8 cellular contexts compared by ENCODE assay signal in the genomic region with DNA sequence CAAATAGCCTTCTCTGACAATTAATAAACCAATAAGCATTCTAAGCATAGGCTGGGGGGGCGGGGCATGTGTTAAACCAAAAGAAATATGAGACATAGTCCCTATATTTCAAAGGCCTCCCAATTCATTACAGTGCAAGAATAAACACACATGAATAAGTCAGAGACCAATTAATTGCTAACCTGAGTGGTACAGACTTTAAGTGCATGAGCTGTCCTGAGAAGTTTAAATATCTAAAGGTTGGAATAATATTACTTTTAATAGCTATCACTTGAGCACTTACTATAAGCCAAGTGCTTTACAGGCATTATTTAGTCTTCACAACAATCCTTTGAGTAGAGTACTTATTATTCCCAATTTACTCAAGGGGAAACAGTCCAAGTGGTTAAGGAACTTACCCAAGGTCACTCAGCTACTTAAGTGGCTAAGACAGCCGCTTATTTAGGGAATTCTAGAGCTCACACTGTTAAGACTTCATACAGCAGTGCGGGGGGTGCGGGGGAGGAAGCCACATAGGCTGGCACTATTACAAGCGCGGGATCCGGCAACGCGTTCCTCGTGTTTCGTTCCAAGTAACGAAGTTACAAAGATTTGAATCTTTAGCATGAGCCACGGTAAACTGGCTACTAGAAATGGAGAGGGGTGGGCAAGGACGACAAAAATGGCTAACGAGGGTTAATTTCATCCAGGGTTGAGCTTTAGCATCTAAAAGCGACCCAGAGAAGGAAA. TPM values are rescaled to one million over a fixed set of nuclear protein-coding genes. Genes with fewer than 3 reads are reported as not detected.
A peak's percentile ranks its signal among the peaks of the same experiment; 100 is the strongest.
DNase-seq lines count a peak whose midpoint lies in the region; ATAC-seq, FAIRE-seq and TF ChIP-seq lines count a peak whose summit lies in the region.

No MANE protein-coding gene starts in this region.

- no peaks in the 10 kb centered on the region for H3K27me3 Mint-ChIP-seq in memory B cell

- peaks cover 5% of the 10 kb centered on the region for H3K36me3 Mint-ChIP-seq in memory B cell

- ATAC-seq in memory B cell (ENCODE audit: low read depth), result no peak
- no peak for ATAC-seq in HG03108 (IDR thresholded peaks at IDR 0.05; ENCODE audit: unreplicated experiment)
- no peak for ATAC-seq in HG03196 (IDR thresholded peaks at IDR 0.05; ENCODE audit: unreplicated experiment)

- H3K4me3 ChIP-seq in GM12875 (ENCODE audit: low read depth, low read length) (peak overlapping the region; percentile 72), NT2/D1 (ENCODE audit: insufficient read length, low read depth) (peak overlapping the region; percentile 63), bronchial epithelial cell (ENCODE audit: low read depth, low read length) (peak overlapping the region; percentile 70), transverse colon (peak overlapping the region; percentile 16 to 89 (median 66))

- H3K27ac ChIP-seq in transverse colon, result peak overlapping the region; percentile 85 to 92 (median 86)

- H3K9me3 Mint-ChIP-seq in memory B cell, result no peaks in the 10 kb centered on the region

- TF ChIP-seq CTCF in GM12875 (IDR thresholded peaks at IDR 0.05; ENCODE audit: borderline replicate concordance, insufficient read depth, low read depth, low read length) (no peak), bronchial epithelial cell (IDR thresholded peaks at IDR 0.05; ENCODE audit: insufficient read depth, low read length, severe bottlenecking) (no peak), transverse colon (IDR thresholded peaks at IDR 0.05) (no peak)

- H3K36me3 ChIP-seq in NT2/D1 (ENCODE audit: insufficient read depth, insufficient read length, low read length) (no peaks in the 10 kb centered on the region), bronchial epithelial cell (ENCODE audit: control insufficient read depth, insufficient read depth, low read length) (no peaks in the 10 kb centered on the region), transverse colon (no peaks in the 10 kb centered on the region)

- H3K4me1 Mint-ChIP-seq in memory B cell, result peaks cover 12% of the 10 kb centered on the region

- H3K4me3 Mint-ChIP-seq in memory B cell, result peak overlapping the region; percentile 96

- intact Hi-C loops in transverse colon (cut with DNase I; ENCODE audit: low total_unique reads), result no loop called here

- no peaks in the 10 kb centered on the region for H3K4me1 ChIP-seq in NT2/D1 (ENCODE audit: insufficient read depth, insufficient read length)
- H3K4me1 ChIP-seq in transverse colon, result peaks cover 0 to 15% (median 6%) of the 10 kb centered on the region in 4 donors

- H3K27ac Mint-ChIP-seq in memory B cell, result peak overlapping the region; percentile 89

- no peak for FAIRE-seq in bronchial epithelial cell (lab: Jason Lieb, UNC)

- H3K9me3 ChIP-seq in NT2/D1 (ENCODE audit: insufficient read depth, low read length) (no peaks in the 10 kb centered on the region), transverse colon (no peaks in the 10 kb centered on the region)

- no peaks in the 10 kb centered on the region for H3K27me3 ChIP-seq in NT2/D1 (ENCODE audit: insufficient read depth, insufficient read length)
- H3K27me3 ChIP-seq in bronchial epithelial cell (ENCODE audit: control insufficient read depth, insufficient read depth, low read length), result no peaks in the 10 kb centered on the region
- H3K27me3 ChIP-seq in transverse colon, result no peaks in the 10 kb centered on the region

- no peak for DNase-seq in NT2/D1 (ENCODE audit: low read depth, low spot score)
- DNase-seq in bronchial epithelial cell (ENCODE audit: low read depth), result peak; percentile 20
- DNase-seq in memory B cell (ENCODE audit: low spot score in 2 of 2), result no peak
- no peak for DNase-seq in transverse colon
- DNase-seq in central memory CD4-positive, alpha-beta T cell, result no peak

- TF ChIP-seq EP300 in transverse colon (IDR thresholded peaks at IDR 0.05; ENCODE audit: low read depth), result no peak

- in situ Hi-C loops in transverse colon (cut with MboI; ENCODE audit: low pct_ligation_motif_present in 1 of 4, low pct_unique_long_range_greater_than_20kb in 1 of 4, low sequenced_read_pairs in 3 of 4), result no loop called here

- peak overlapping the region; percentile 42 for H3K9ac ChIP-seq in NT2/D1 (ENCODE audit: insufficient read length, low read depth)

- TF ChIP-seq POLR2A in transverse colon (IDR thresholded peaks at IDR 0.05), result no peak

- WGBS in transverse colon (ENCODE audit: low coverage in 1 of 2), 2 donors, result 19 to 42% methylated on average over 4 to 16 of the region's 16 CpGs

RNA-seq across cellular contexts. Expression of gene THOC2, which starts 1.4 kb away (rescaled TPM):
- total RNA-seq in bronchial epithelial cell, result 61.7 and 63.7 TPM in 2 replicates
- total RNA-seq in transverse colon, result 100 to 1,000 TPM in 2 of 4 donors, 10 to 100 TPM in 2; 49.4 to 149 (median 114) TPM
